ENCODE assay signal across 2 cellular contexts in genomic region chr16:66095676-66096075, GRCh38.
TF ChIP-seq lines count a peak whose summit lies in the region.

No MANE protein-coding gene starts in this region.

TF ChIP-seq in SK-N-SH, 30 proteins besides CTCF, POLR2A, EP300 and RAD21:
- TF ChIP-seq ELF1 (IDR thresholded peaks at IDR 0.05) (no peak), NFIC (IDR thresholded peaks at IDR 0.05; ENCODE audit: borderline replicate concordance) (no peak), REST (IDR thresholded peaks at IDR 0.05; ENCODE audit: low read depth, low read length) (no peak), FOXJ3 (CRISPR knock-in tag; IDR thresholded peaks at IDR 0.05) (no peak), EZH2phosphoT487 (IDR thresholded peaks at IDR 0.05; ENCODE audit: borderline replicate concordance, low read depth) (no peak), GATA2 (CRISPR knock-in tag; IDR thresholded peaks at IDR 0.05) (no peak), MAX (IDR thresholded peaks at IDR 0.05; ENCODE audit: low read depth) (no peak), TEAD4 (IDR thresholded peaks at IDR 0.05; ENCODE audit: borderline replicate concordance, insufficient read depth) (no peak), USF1 (IDR thresholded peaks at IDR 0.05; ENCODE audit: borderline replicate concordance, low read depth) (no peak), PBX3 (IDR thresholded peaks at IDR 0.05) (no peak), FOXM1 (IDR thresholded peaks at IDR 0.05; ENCODE audit: low read depth) (no peak), POLR2AphosphoS5 (IDR thresholded peaks at IDR 0.05; ENCODE audit: low read depth, low read length) (no peak), TAF1 (IDR thresholded peaks at IDR 0.05; ENCODE audit: borderline replicate concordance, low read depth, low read length) (no peak), RFX5 (IDR thresholded peaks at IDR 0.05; ENCODE audit: low read length) (no peak), NRF1 (IDR thresholded peaks at IDR 0.05; ENCODE audit: low read depth, low read length) (no peak), GABPA (IDR thresholded peaks at IDR 0.05; ENCODE audit: low read depth) (no peak), RXRA (IDR thresholded peaks at IDR 0.05; ENCODE audit: borderline replicate concordance, low read depth) (no peak), MXI1 (IDR thresholded peaks at IDR 0.05; ENCODE audit: low read depth, low read length) (no peak), TCF12 (IDR thresholded peaks at IDR 0.05) (no peak)

TF ChIP-seq in SK-N-SH treated with all-trans-retinoic acid at 6 μM for 48 hours, 23 proteins besides CTCF, POLR2A, EP300 and RAD21:
- TF ChIP-seq GLIS3 (CRISPR knock-in tag; IDR thresholded peaks at IDR 0.05): no peak
- no peak for TF ChIP-seq ZNF565 (CRISPR knock-in tag; conservative IDR thresholded peaks at IDR 0.05; ENCODE audit: low read depth)
- no peak for TF ChIP-seq ESRRG (CRISPR knock-in tag; IDR thresholded peaks at IDR 0.05)
- TF ChIP-seq ZNF70 (CRISPR knock-in tag; IDR thresholded peaks at IDR 0.05): no peak
- TF ChIP-seq POU6F1 (CRISPR knock-in tag; IDR thresholded peaks at IDR 0.05; ENCODE audit: borderline replicate concordance, low read depth): no peak
- TF ChIP-seq TSHZ2 (CRISPR knock-in tag; IDR thresholded peaks at IDR 0.05): no peak
- TF ChIP-seq BACH2 (CRISPR knock-in tag; IDR thresholded peaks at IDR 0.05; ENCODE audit: borderline replicate concordance): no peak
- no peak for TF ChIP-seq PATZ1 (CRISPR knock-in tag; IDR thresholded peaks at IDR 0.05; ENCODE audit: borderline replicate concordance)
- TF ChIP-seq RARB (CRISPR knock-in tag; IDR thresholded peaks at IDR 0.05): no peak
- no peak for TF ChIP-seq TCF4 (CRISPR knock-in tag; IDR thresholded peaks at IDR 0.05; ENCODE audit: borderline replicate concordance)
- no peak for TF ChIP-seq SNAI2 (CRISPR knock-in tag; IDR thresholded peaks at IDR 0.05)
- no peak for TF ChIP-seq CSDC2 (CRISPR knock-in tag; IDR thresholded peaks at IDR 0.05)
- TF ChIP-seq CREB5 (CRISPR knock-in tag; IDR thresholded peaks at IDR 0.05; ENCODE audit: low read depth): no peak
- TF ChIP-seq ISL1 (CRISPR knock-in tag; IDR thresholded peaks at IDR 0.05): no peak
- no peak for TF ChIP-seq ARNTL (CRISPR knock-in tag; IDR thresholded peaks at IDR 0.05; ENCODE audit: borderline replicate concordance, low read depth)
- no peak for TF ChIP-seq ZC3H10 (CRISPR knock-in tag; IDR thresholded peaks at IDR 0.05)
- no peak for TF ChIP-seq CSRNP3 (CRISPR knock-in tag; IDR thresholded peaks at IDR 0.05)
- TF ChIP-seq TOX (CRISPR knock-in tag; IDR thresholded peaks at IDR 0.05; ENCODE audit: borderline replicate concordance): no peak
- no peak for TF ChIP-seq ZFP3 (CRISPR knock-in tag; IDR thresholded peaks at IDR 0.05)
- no peak for TF ChIP-seq PPARA (CRISPR knock-in tag; IDR thresholded peaks at IDR 0.05; ENCODE audit: borderline replicate concordance)
